Comparison of ENCODE assay signal across 21 cellular contexts in genomic region chr4:7279902-7280301, GRCh38.
"Had no signal": no experiment of that assay in that cellular context is flagged by ENCODE, and none has a peak within 500 bp of the region (broad histone marks: within the 10 kb centered on the region; RNA-seq: fewer than 3 reads in every experiment).

No MANE protein-coding gene starts in this region.

- ATAC-seq: activated CD4-positive, CD25-positive, alpha-beta regulatory T cell treated with anti-CD3 and anti-CD28 coated beads, Interleukin-2, amount 50 U/mL, for 24 hours; activated CD8-positive, alpha-beta memory T cell treated with anti-CD3 and anti-CD28 coated beads, Interleukin-2, amount 10 ng/mL, durations not matched to agents 7 days and 5 days; activated CD8-positive, alpha-beta T cell treated with anti-CD3 and anti-CD28 coated beads for 36 hours; natural killer cell; stimulated activated naive CD8-positive, alpha-beta T cell treated with anti-CD3 and anti-CD28 coated beads, Interleukin-15, Interleukin-2, amounts not matched to agents 100 U/mL and 50 U/mL, for 24 hours; T-helper 17 cell; upper lobe of right lung had no signal

- H3K36me3 ChIP-seq: left ventricle myocardium inferior, spleen, upper lobe of right lung had no signal

- H3K4me3 ChIP-seq: left ventricle myocardium inferior, spleen, upper lobe of right lung had no signal

- H3K4me1 ChIP-seq: spleen, upper lobe of right lung had no signal

- H3K27ac ChIP-seq: left ventricle myocardium inferior, spleen, upper lobe of right lung had no signal

- DNase-seq: activated CD4-positive, alpha-beta T cell treated with anti-CD3 and anti-CD28 coated beads, Interleukin-2, amount 10 ng/mL, durations not matched to agents 7 days and 5 days; activated CD8-positive, alpha-beta memory T cell treated with anti-CD3 and anti-CD28 coated beads, Interleukin-2, amount 10 ng/mL, durations not matched to agents 7 days and 5 days; activated CD8-positive, alpha-beta T cell treated with anti-CD3 and anti-CD28 coated beads for 36 hours; activated effector memory CD4-positive, alpha-beta T cell treated with anti-CD3 and anti-CD28 coated beads, Interleukin-2, amount 50 U/mL, for 16 hours; activated naive CD4-positive, alpha-beta T cell treated with anti-CD3 and anti-CD28 coated beads, Interleukin-2, amount 10 ng/mL, durations not matched to agents 7 days and 5 days; activated T-cell treated with anti-CD3 and anti-CD28 coated beads for 4 hours; amygdala; dermis blood vessel endothelial cell; effector CD8-positive, alpha-beta T cell; erythroblast; foreskin fibroblast; immature natural killer cell; left ventricle myocardium inferior; midbrain; natural killer cell; spleen; stimulated activated CD4-positive, alpha-beta T cell treated with anti-CD3 and anti-CD28 coated beads, Interleukin-4, amount 100 ng/mL, for 4 hours; stimulated activated naive CD8-positive, alpha-beta T cell treated with anti-CD3 and anti-CD28 coated beads, Interleukin-15, Interleukin-2, amounts not matched to agents 100 U/mL and 50 U/mL, for 24 hours; T-helper 17 cell; upper lobe of right lung had no signal

- H3K27me3 ChIP-seq: upper lobe of right lung had no signal

- H3K9me3 ChIP-seq: left ventricle myocardium inferior, spleen, upper lobe of right lung had no signal
